ENCODE assay signal across 8 cellular contexts in genomic region chr9:107213561-107214028, GRCh38.
DNase-seq lines count a peak whose midpoint lies in the region; ATAC-seq and TF ChIP-seq lines count a peak whose summit lies in the region.

No MANE protein-coding gene starts in this region.

- TF ChIP-seq CTCF in GM13977 (IDR thresholded peaks at IDR 0.05; ENCODE audit: extremely low read depth, insufficient read depth, missing control alignments) = no peak
- no peak for TF ChIP-seq CTCF in gastroesophageal sphincter (IDR thresholded peaks at IDR 0.05)

- TF ChIP-seq EP300 in gastroesophageal sphincter (IDR thresholded peaks at IDR 0.05) = no peak

- peak; percentile 50 for DNase-seq in GM13977 (ENCODE audit: low spot score)
- peak; percentile 85 for DNase-seq in LHCN-M2 (ENCODE audit: low read depth)
- peak; percentile 40 to 51 for DNase-seq in activated T-cell treated with anti-CD3 and anti-CD28 coated beads, Interleukin-2, amount 50 U/mL, for 72 hours
- DNase-seq in left kidney (ENCODE audit: low read depth, low spot score) = peak; percentile 19
- no peak for DNase-seq in NCI-H2107 treated with DMSO at 0.1 percent for 48 hours (lab: John Stamatoyannopoulos, UW; ENCODE audit: unreplicated experiment)
- DNase-seq in hypothalamus (lab: John Stamatoyannopoulos, UW) = no peak

- no peaks in the 10 kb centered on the region for H3K4me1 ChIP-seq in gastroesophageal sphincter

- no peak overlapping the region for H3K27ac ChIP-seq in gastroesophageal sphincter

- H3K4me3 Mint-ChIP-seq in activated T-cell treated with anti-CD3 and anti-CD28 coated beads, Interleukin-2, amount 50 U/mL, for 72 hours = peak overlapping the region in 1 of 2 donors; percentile 47

- peaks cover 14% of the 10 kb centered on the region for H3K4me1 Mint-ChIP-seq in activated T-cell treated with anti-CD3 and anti-CD28 coated beads, Interleukin-2, amount 50 U/mL, for 72 hours (ENCODE audit: low read depth)

- no peaks in the 10 kb centered on the region for H3K36me3 ChIP-seq in gastroesophageal sphincter

- peaks cover 0 to 2% of the 10 kb centered on the region in 2 donors for H3K9me3 Mint-ChIP-seq in activated T-cell treated with anti-CD3 and anti-CD28 coated beads, Interleukin-2, amount 50 U/mL, for 72 hours

- in situ Hi-C loops in GM13977 (cut with MboI; ENCODE audit: low pct_unique_long_range_greater_than_20kb, low sequenced_read_pairs, unreplicated experiment) = no loop called here

- H3K4me3 ChIP-seq in gastroesophageal sphincter = no peak overlapping the region

- H3K36me3 Mint-ChIP-seq in activated T-cell treated with anti-CD3 and anti-CD28 coated beads, Interleukin-2, amount 50 U/mL, for 72 hours (ENCODE audit: insufficient read depth in 2 of 2) = no peaks in the 10 kb centered on the region

- peaks cover 32% of the 10 kb centered on the region for H3K27me3 Mint-ChIP-seq in activated T-cell treated with anti-CD3 and anti-CD28 coated beads, Interleukin-2, amount 50 U/mL, for 72 hours (ENCODE audit: low read depth)

- no peak for TF ChIP-seq POLR2A in gastroesophageal sphincter (IDR thresholded peaks at IDR 0.05)

- 73% methylated on average over 6 of the region's 6 CpGs for WGBS in gastroesophageal sphincter (ENCODE audit: low coverage in 1 of 2), 2 donors

- H3K9me3 ChIP-seq in gastroesophageal sphincter = no peaks in the 10 kb centered on the region

- H3K27ac Mint-ChIP-seq in activated T-cell treated with anti-CD3 and anti-CD28 coated beads, Interleukin-2, amount 50 U/mL, for 72 hours = no peak overlapping the region

- H3K27me3 ChIP-seq in gastroesophageal sphincter = no peaks in the 10 kb centered on the region

- ATAC-seq in GM21825 (IDR thresholded peaks at IDR 0.05; ENCODE audit: unreplicated experiment) (peak; percentile 94), gastroesophageal sphincter (no peak)
- ATAC-seq in activated T-cell treated with anti-CD3 and anti-CD28 coated beads, Interleukin-2, amount 50 U/mL, for 72 hours (replicated peaks in 1 of 2) = peak; percentile 99

Comparison
In these comparisons a context has a peak if more than half of its experiments do, and no peak if none do; other contexts are left out.
1. DNase-seq: peak in GM13977 (single experiment), LHCN-M2 (single experiment), activated T-cell treated with anti-CD3 and anti-CD28 coated beads, Interleukin-2, amount 50 U/mL, for 72 hours (2 of 2) and left kidney (single experiment); none in NCI-H2107 treated with DMSO at 0.1 percent for 48 hours (single experiment) and hypothalamus (0 of 51).